In genomic region chrX:74133156-74133796, GRCh38 we compare ENCODE assay signal across 8 cellular contexts.
DNase-seq lines count a peak whose midpoint lies in the region; ATAC-seq and TF ChIP-seq lines count a peak whose summit lies in the region.

No MANE protein-coding gene starts in this region.

- H3K9me3 ChIP-seq in Karpas-422 (ENCODE audit: low read length) (no peaks in the 10 kb centered on the region), lower lobe of right lung (no peaks in the 10 kb centered on the region), aorta (ENCODE audit: control insufficient read depth, low read length) (no peaks in the 10 kb centered on the region)

- H3K9me2 ChIP-seq in Karpas-422 (replicated peaks; ENCODE audit: insufficient read depth, low read length): no peaks in the 10 kb centered on the region

- TF ChIP-seq CTCF in lower lobe of right lung (IDR thresholded peaks at IDR 0.05): peak; percentile 62

- H4K20me1 ChIP-seq in Karpas-422 (ENCODE audit: insufficient read depth, low read depth, low read length): no peaks in the 10 kb centered on the region

- H3K4me3 ChIP-seq in Karpas-422 (ENCODE audit: low read length): no peak overlapping the region
- H3K4me3 ChIP-seq in lower lobe of right lung: no peak overlapping the region
- H3K4me3 ChIP-seq in aorta (ENCODE audit: low read length in 2 of 2): no peak overlapping the region

- no peaks in the 10 kb centered on the region; the same call in 1 of the 2 replicates for H3K4me1 ChIP-seq in Karpas-422 (ENCODE audit: low read length)
- H3K4me1 ChIP-seq in lower lobe of right lung: no peaks in the 10 kb centered on the region
- no peaks in the 10 kb centered on the region for H3K4me1 ChIP-seq in aorta (ENCODE audit: control insufficient read depth in 1 of 2, insufficient read depth in 2 of 2, low read length in 2 of 2)

- H2AFZ ChIP-seq in Karpas-422 (ENCODE audit: low read length): no peak overlapping the region

- H3K9ac ChIP-seq in Karpas-422 (ENCODE audit: low read length): no peak overlapping the region

- intact Hi-C loops in lower lobe of right lung (cut with DNase I) (no loop called here), aorta (cut with DNase I) (loop anchor here (2.0 to 10.0 kb wide), 3 partner anchors 212 to 278 kb away; no protein-coding TSS in a partner anchor)

- no peak overlapping the region for H3K4me2 ChIP-seq in Karpas-422 (ENCODE audit: low read depth, low read length, poor library complexity, severe bottlenecking)

- ATAC-seq in GM19372 (IDR thresholded peaks at IDR 0.05; ENCODE audit: low read depth, unreplicated experiment) (peak; percentile 65), lower lobe of right lung (peak in 1 of 2 donors; percentile 75), aorta (ENCODE audit: low FRiP score) (peak; percentile 87)

- H3K36me3 ChIP-seq in Karpas-422 (ENCODE audit: insufficient read depth, low read length) (no peaks in the 10 kb centered on the region), lower lobe of right lung (no peaks in the 10 kb centered on the region), aorta (ENCODE audit: control insufficient read depth in 1 of 2, insufficient read depth in 2 of 2, low read length in 1 of 2) (no peaks in the 10 kb centered on the region)

- DNase-seq in DMS153 treated with DMSO at 0.1 percent for 48 hours (lab: John Stamatoyannopoulos, UW; ENCODE audit: unreplicated experiment): peak; percentile 30
- peak; percentile 88 for DNase-seq in Karpas-422
- peak; percentile 5 for DNase-seq in OCI-M2 (lab: John Stamatoyannopoulos, UW; ENCODE audit: unreplicated experiment)
- DNase-seq in dermis blood vessel endothelial cell: peak; percentile 65
- no peak for DNase-seq in lower lobe of right lung
- DNase-seq in aorta: no peak
- DNase-seq in KG1 (lab: John Stamatoyannopoulos, UW): no peak

- H3K27ac ChIP-seq in Karpas-422 (ENCODE audit: low read length) (no peak overlapping the region), lower lobe of right lung (no peak overlapping the region), aorta (ENCODE audit: low read depth in 1 of 2, low read length in 2 of 2) (peak overlapping the region in 1 of 2 donors; percentile 25)

- 8 to 10% methylated on average over 5 of the region's 5 CpGs for WGBS in aorta, 2 donors

- H3K27me3 ChIP-seq in Karpas-422 (ENCODE audit: low read length): no peaks in the 10 kb centered on the region
- no peaks in the 10 kb centered on the region for H3K27me3 ChIP-seq in lower lobe of right lung (ENCODE audit: low read depth)
- H3K27me3 ChIP-seq in aorta (ENCODE audit: control insufficient read depth in 1 of 2, insufficient read depth in 2 of 2, low read length in 1 of 2): no peaks in the 10 kb centered on the region

- no peaks in the 10 kb centered on the region for H3K79me2 ChIP-seq in Karpas-422 (ENCODE audit: low read length)

Comparison
In these comparisons a context has a peak if more than half of its experiments do, and no peak if none do; other contexts are left out.
1. DNase-seq: peak in DMS153 treated with DMSO at 0.1 percent for 48 hours (single experiment), Karpas-422 (single experiment), OCI-M2 (single experiment) and dermis blood vessel endothelial cell (single experiment); none in lower lobe of right lung (single experiment), aorta (0 of 2) and KG1 (single experiment).